Comparison of ENCODE assay signal across 8 cellular contexts in the genomic region with DNA sequence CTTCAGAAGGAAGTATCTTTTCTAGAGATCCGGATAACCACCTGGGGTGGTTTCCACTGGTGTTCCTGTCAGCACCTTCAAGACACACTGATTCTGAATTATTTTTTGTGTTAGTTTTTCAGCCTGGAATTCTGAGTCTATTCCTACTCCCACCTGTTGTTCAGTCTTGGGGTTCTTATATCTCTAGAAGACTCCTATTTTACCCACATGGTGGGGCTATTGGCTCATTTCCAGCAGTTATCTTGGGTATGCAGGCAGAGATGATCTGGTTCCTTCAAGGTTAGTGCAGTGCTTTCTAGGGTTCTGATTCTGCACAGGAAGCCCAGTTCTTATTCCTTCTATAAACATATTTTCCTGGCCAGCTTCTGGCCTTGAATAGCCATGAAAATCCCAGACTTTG.
DNase-seq lines count a peak whose midpoint lies in the region; ATAC-seq, FAIRE-seq and TF ChIP-seq lines count a peak whose summit lies in the region.

No MANE protein-coding gene starts in this region.

- CTCF ChIA-PET in activated CD8-positive, alpha-beta T cell treated with anti-CD3 and anti-CD28 coated beads for 36 hours (lab: Charles Lee), result interaction anchor here (0.6 to 2.8 kb wide), 13 partner anchors 10 to 641 kb away, joined by 3 to 20 read pairs (median 3); no protein-coding TSS in a partner anchor

- H3K27me3 ChIP-seq in vagina, result no peaks in the 10 kb centered on the region

- no peak for FAIRE-seq in kidney (lab: Jason Lieb, UNC)

- TF ChIP-seq POLR2A in vagina (IDR thresholded peaks at IDR 0.05), result no peak

- intact Hi-C loops in activated CD8-positive, alpha-beta T cell treated with anti-CD3 and anti-CD28 coated beads for 36 hours (cut with micrococcal nuclease), result loop anchor here (5.0 to 10.0 kb wide), 2 partner anchors 229 to 551 kb away; no protein-coding TSS in a partner anchor
- intact Hi-C loops in kidney (cut with DNase I), result no loop called here
- intact Hi-C loops in vagina (cut with DNase I), result no loop called here

- H3K4me1 ChIP-seq in kidney (ENCODE audit: control insufficient read depth in 1 of 2, insufficient read depth in 1 of 2, low read depth in 1 of 2, low read length in 2 of 2) (no peaks in the 10 kb centered on the region), vagina (no peaks in the 10 kb centered on the region)

- H3K27me3 Mint-ChIP-seq in activated CD8-positive, alpha-beta T cell treated with anti-CD3 and anti-CD28 coated beads for 36 hours, result no peaks in the 10 kb centered on the region

- peak; percentile 74 for TF ChIP-seq CTCF in activated CD8-positive, alpha-beta T cell treated with anti-CD3 and anti-CD28 coated beads for 36 hours (IDR thresholded peaks at IDR 0.05)
- TF ChIP-seq CTCF in kidney (IDR thresholded peaks at IDR 0.05; ENCODE audit: borderline replicate concordance, extremely low read depth, insufficient read depth), result peak; percentile 13
- TF ChIP-seq CTCF in vagina (IDR thresholded peaks at IDR 0.05), result no peak

- H3K9me3 ChIP-seq in kidney (ENCODE audit: control insufficient read depth in 1 of 2, low read length in 2 of 2), result no peaks in the 10 kb centered on the region
- H3K9me3 ChIP-seq in vagina, result no peaks in the 10 kb centered on the region

- peak; percentile 62 for ATAC-seq in GM18861 (IDR thresholded peaks at IDR 0.05; ENCODE audit: unreplicated experiment)
- peak; percentile 61 for ATAC-seq in activated CD8-positive, alpha-beta T cell treated with anti-CD3 and anti-CD28 coated beads for 36 hours

- DNase-seq in CD1c-positive myeloid dendritic cell (ENCODE audit: extremely low spot score) (peak; percentile 49), NCI-H2227 treated with DMSO at 0.1 percent for 48 hours (lab: John Stamatoyannopoulos, UW) (peak; percentile 50), kidney (no peak), substantia nigra (lab: John Stamatoyannopoulos, UW) (no peak), hepatic stellate cell (ENCODE audit: low spot score) (no peak), vagina (ENCODE audit: extremely low spot score in 2 of 2) (no peak)
- peak; percentile 54 for DNase-seq in activated CD8-positive, alpha-beta T cell treated with anti-CD3 and anti-CD28 coated beads for 36 hours

- H3K4me3 Mint-ChIP-seq in activated CD8-positive, alpha-beta T cell treated with anti-CD3 and anti-CD28 coated beads for 36 hours, result no peak overlapping the region

- no peak overlapping the region for H3K27ac ChIP-seq in kidney (ENCODE audit: low read depth in 2 of 2, low read length in 2 of 2)
- no peak overlapping the region for H3K27ac ChIP-seq in substantia nigra (ENCODE audit: low read depth, low read length, poor library complexity, severe bottlenecking)
- no peak overlapping the region for H3K27ac ChIP-seq in vagina

- peaks cover 7% of the 10 kb centered on the region for H3K9me3 Mint-ChIP-seq in activated CD8-positive, alpha-beta T cell treated with anti-CD3 and anti-CD28 coated beads for 36 hours

- H3K9ac ChIP-seq in kidney (ENCODE audit: low read length in 2 of 2), result no peak overlapping the region

- no peak overlapping the region for H3K27ac Mint-ChIP-seq in activated CD8-positive, alpha-beta T cell treated with anti-CD3 and anti-CD28 coated beads for 36 hours

- H3K4me3 ChIP-seq in kidney (ENCODE audit: low read length in 2 of 2), result no peak overlapping the region
- H3K4me3 ChIP-seq in vagina, result no peak overlapping the region

- POLR2A ChIA-PET in activated CD8-positive, alpha-beta T cell treated with anti-CD3 and anti-CD28 coated beads for 36 hours (lab: Charles Lee), result interaction anchor here (0.7 kb wide), 1 partner anchor 177 kb away, joined by 3 read pairs; no protein-coding TSS in a partner anchor

- H3K36me3 Mint-ChIP-seq in activated CD8-positive, alpha-beta T cell treated with anti-CD3 and anti-CD28 coated beads for 36 hours (ENCODE audit: low read depth), result peaks cover 3% of the 10 kb centered on the region

- H3K36me3 ChIP-seq in kidney (ENCODE audit: control insufficient read depth in 1 of 2, insufficient read depth in 2 of 2, low read length in 2 of 2), result no peaks in the 10 kb centered on the region
- no peaks in the 10 kb centered on the region for H3K36me3 ChIP-seq in vagina

- H3K4me1 Mint-ChIP-seq in activated CD8-positive, alpha-beta T cell treated with anti-CD3 and anti-CD28 coated beads for 36 hours (ENCODE audit: low read depth), result peaks cover 28% of the 10 kb centered on the region

Comparison
In these comparisons a context has a peak if more than half of its experiments do, and no peak if none do; other contexts are left out.
1. DNase-seq: peak in CD1c-positive myeloid dendritic cell (single experiment), NCI-H2227 treated with DMSO at 0.1 percent for 48 hours (single experiment) and activated CD8-positive, alpha-beta T cell treated with anti-CD3 and anti-CD28 coated beads for 36 hours (single experiment); none in kidney (single experiment), substantia nigra (0 of 49), hepatic stellate cell (single experiment) and vagina (0 of 2).
2. CTCF ChIP-seq: peak in activated CD8-positive, alpha-beta T cell treated with anti-CD3 and anti-CD28 coated beads for 36 hours (single experiment) and kidney (single experiment); none in vagina (0 of 3).